ENCODE assay signal across 8 cellular contexts in genomic region chr17:32519769-32520701, GRCh38. TPM values are rescaled to one million over a fixed set of nuclear protein-coding genes. Genes with fewer than 3 reads are reported as not detected.
DNase-seq lines count a peak whose midpoint lies in the region; ATAC-seq and TF ChIP-seq lines count a peak whose summit lies in the region.

No MANE protein-coding gene starts in this region.

- H3K4me3 ChIP-seq in OCI-LY1 (ENCODE audit: low read depth, low read length, poor library complexity, severe bottlenecking) (peak overlapping the region; percentile 43), iPS-18c (ENCODE audit: insufficient read depth, low read depth, low read length) (peak overlapping the region; percentile 55; the same call in 1 of the 2 replicates), aorta (ENCODE audit: low read length in 2 of 2) (peak overlapping the region in 1 of 2 donors; percentile 56)

- ATAC-seq in GM18858 (IDR thresholded peaks at IDR 0.05; ENCODE audit: unreplicated experiment) (no peak), GM19467 (IDR thresholded peaks at IDR 0.05; ENCODE audit: unreplicated experiment) (no peak), aorta (ENCODE audit: low FRiP score) (no peak)

- WGBS in aorta, 2 donors, result 57 to 60% methylated on average over 20 of the region's 20 CpGs

- intact Hi-C loops in aorta (cut with DNase I), result no loop called here

- in situ Hi-C loops in GM13976 (cut with MboI; ENCODE audit: low sequenced_read_pairs, unreplicated experiment), result no loop called here

- H3K9me2 ChIP-seq in OCI-LY1 (ENCODE audit: low read depth, low read length), result no peaks in the 10 kb centered on the region

- H4K20me1 ChIP-seq in OCI-LY1 (ENCODE audit: insufficient read depth, low read length), result no peaks in the 10 kb centered on the region

- TF ChIP-seq CTCF in GM13976 (IDR thresholded peaks at IDR 0.05; ENCODE audit: borderline replicate concordance, control extremely low read depth, extremely low read depth, insufficient read depth, missing control alignments) (no peak), OCI-LY1 (IDR thresholded peaks at IDR 0.05; ENCODE audit: low read length) (no peak)

- no peaks in the 10 kb centered on the region for H3K79me2 ChIP-seq in OCI-LY1 (ENCODE audit: insufficient read depth, low read length)

- no peak overlapping the region for H3K27ac ChIP-seq in OCI-LY1 (ENCODE audit: low read depth, low read length, poor library complexity, severe bottlenecking)
- peak overlapping the region; percentile 81 for H3K27ac ChIP-seq in angular gyrus (ENCODE audit: low read depth, low read length)
- H3K27ac ChIP-seq in aorta (ENCODE audit: low read depth in 1 of 2, low read length in 2 of 2), result no peak overlapping the region

- no peaks in the 10 kb centered on the region for H3F3A ChIP-seq in OCI-LY1 (ENCODE audit: insufficient read depth, low read length)

- peak overlapping the region; percentile 64 for H3K4me2 ChIP-seq in OCI-LY1 (ENCODE audit: low read length)

- H3K36me3 ChIP-seq in OCI-LY1 (ENCODE audit: insufficient read depth, low read length), result no peaks in the 10 kb centered on the region
- no peaks in the 10 kb centered on the region for H3K36me3 ChIP-seq in aorta (ENCODE audit: control insufficient read depth in 1 of 2, insufficient read depth in 2 of 2, low read length in 1 of 2)

- H3K27me3 ChIP-seq in OCI-LY1 (ENCODE audit: insufficient read depth, low read length) (peaks cover 5% of the 10 kb centered on the region; the same call in 1 of the 2 replicates), aorta (ENCODE audit: control insufficient read depth in 1 of 2, insufficient read depth in 2 of 2, low read length in 1 of 2) (no peaks in the 10 kb centered on the region)

- no peaks in the 10 kb centered on the region for H3K9me3 ChIP-seq in OCI-LY1 (ENCODE audit: low read length)
- no peaks in the 10 kb centered on the region for H3K9me3 ChIP-seq in iPS-18c (ENCODE audit: control insufficient read depth, insufficient read depth, low read length)
- H3K9me3 ChIP-seq in aorta (ENCODE audit: control insufficient read depth, low read length), result no peaks in the 10 kb centered on the region

- no peak overlapping the region for H3K9ac ChIP-seq in OCI-LY1 (ENCODE audit: low read length)

- peak; percentile 65 for DNase-seq in GM13976 (ENCODE audit: low spot score)
- peak; percentile 28 to 48 (median 44) for DNase-seq in stimulated activated CD4-positive, alpha-beta T cell treated with anti-CD3 and anti-CD28 coated beads, Interleukin-12 subunit alpha, Interleukin-12 subunit beta, amount 100 ng/mL, for 48 hours (ENCODE audit: low read depth in 2 of 3, low spot score in 1 of 3)
- DNase-seq in aorta, result no peak

- H3K4me1 ChIP-seq in OCI-LY1 (ENCODE audit: insufficient read depth, low read length, severe bottlenecking) (peaks cover 25% of the 10 kb centered on the region), aorta (ENCODE audit: control insufficient read depth in 1 of 2, insufficient read depth in 2 of 2, low read length in 2 of 2) (no peaks in the 10 kb centered on the region)

- H2AFZ ChIP-seq in OCI-LY1 (ENCODE audit: low read length), result no peak overlapping the region

RNA-seq across cellular contexts. Expression of gene CDK5R1, which starts 33.2 kb away (rescaled TPM):
- 1 to 10 TPM in 1 of 2 donors, under 1 TPM in 1; 0.90 to 1.0 TPM for total RNA-seq in aorta
- under 1 TPM; under 0.01 to 0.43 TPM for polyA plus RNA-seq in aorta

Comparison
In these comparisons a context has a peak if more than half of its experiments do, and no peak if none do; other contexts are left out.
1. DNase-seq: peak in GM13976 (single experiment) and stimulated activated CD4-positive, alpha-beta T cell treated with anti-CD3 and anti-CD28 coated beads, Interleukin-12 subunit alpha, Interleukin-12 subunit beta, amount 100 ng/mL, for 48 hours (3 of 3); none in aorta (0 of 2).